In genomic region chr2:58762176-58762781, GRCh38 we compare ENCODE assay signal across 9 cellular contexts.
DNase-seq lines count a peak whose midpoint lies in the region; ATAC-seq, FAIRE-seq and TF ChIP-seq lines count a peak whose summit lies in the region.
"Had no signal": no experiment of that assay in that cellular context is flagged by ENCODE, and none has a peak within 500 bp of the region (broad histone marks: within the 10 kb centered on the region; RNA-seq: fewer than 3 reads in every experiment).

No MANE protein-coding gene starts in this region.

- no peaks in the 10 kb centered on the region for H3K27me3 ChIP-seq in BE2C

- H3K4me3 Mint-ChIP-seq in activated CD4-positive, alpha-beta T cell treated with anti-CD3 and anti-CD28 coated beads, Interleukin-2, amount 10 ng/mL, durations not matched to agents 7 days and 5 days: no peak overlapping the region
- H3K4me3 Mint-ChIP-seq: T-helper 1 cell treated with Interleukin-12 subunit alpha and Interleukin-12 subunit beta and Interleukin-4 antibody, amounts not matched to agents 30 μg/mL and 1 μg/mL, for 36 hours had no signal

- TF ChIP-seq CTCF in BE2C (IDR thresholded peaks at IDR 0.05; ENCODE audit: low read depth, low read length) (peak; percentile 69), retinal pigment epithelial cell (conservative IDR thresholded peaks at IDR 0.05; ENCODE audit: low read depth, low read length) (peak; percentile 76)

- DNase-seq in BE2C: peak; percentile 51
- DNase-seq in GM12892 (ENCODE audit: insufficient read length): no peak
- DNase-seq in NCI-H1694 treated with DMSO at 0.1 percent for 48 hours (lab: John Stamatoyannopoulos, UW): peak; percentile 42
- DNase-seq in activated CD4-positive, alpha-beta T cell treated with anti-CD3 and anti-CD28 coated beads, Interleukin-2, amount 10 ng/mL, durations not matched to agents 7 days and 5 days: peak; percentile 20
- peak; percentile 5 for DNase-seq in glomerular endothelial cell (ENCODE audit: extremely low read depth, low read depth, low spot score)
- peak; percentile 85 for DNase-seq in retinal pigment epithelial cell (ENCODE audit: low read depth)
- no peak for DNase-seq in GF-D8 (lab: John Stamatoyannopoulos, UW)

- H3K4me3 ChIP-seq in BE2C (ENCODE audit: low read depth, low read length): no peak overlapping the region
- H3K4me3 ChIP-seq in retinal pigment epithelial cell (ENCODE audit: low read length): no peak overlapping the region

- no peak for TF ChIP-seq POLR2A in GM12892 (IDR thresholded peaks at IDR 0.05; ENCODE audit: low read depth, low read length)

- CTCF ChIA-PET in activated CD4-positive, alpha-beta T cell treated with anti-CD3 and anti-CD28 coated beads, Interleukin-2, amount 10 ng/mL, durations not matched to agents 7 days and 5 days (lab: Charles Lee): no interaction called here

- no peaks in the 10 kb centered on the region for H3K36me3 ChIP-seq in BE2C

- FAIRE-seq in GM12892 (lab: Jason Lieb, UNC): peak; percentile 88

- POLR2A ChIA-PET in activated CD4-positive, alpha-beta T cell treated with anti-CD3 and anti-CD28 coated beads, Interleukin-2, amount 10 ng/mL, durations not matched to agents 7 days and 5 days (lab: Charles Lee): no interaction called here

- H3K27ac Mint-ChIP-seq in activated CD4-positive, alpha-beta T cell treated with anti-CD3 and anti-CD28 coated beads, Interleukin-2, amount 10 ng/mL, durations not matched to agents 7 days and 5 days: no peak overlapping the region
- H3K27ac Mint-ChIP-seq: T-helper 1 cell treated with Interleukin-12 subunit alpha and Interleukin-12 subunit beta and Interleukin-4 antibody, amounts not matched to agents 30 μg/mL and 1 μg/mL, for 36 hours had no signal

- no peaks in the 10 kb centered on the region for H3K36me3 Mint-ChIP-seq in activated CD4-positive, alpha-beta T cell treated with anti-CD3 and anti-CD28 coated beads, Interleukin-2, amount 10 ng/mL, durations not matched to agents 7 days and 5 days (ENCODE audit: low read depth)

- no peaks in the 10 kb centered on the region for H3K9me3 Mint-ChIP-seq in activated CD4-positive, alpha-beta T cell treated with anti-CD3 and anti-CD28 coated beads, Interleukin-2, amount 10 ng/mL, durations not matched to agents 7 days and 5 days
- H3K9me3 Mint-ChIP-seq: T-helper 1 cell treated with Interleukin-12 subunit alpha and Interleukin-12 subunit beta and Interleukin-4 antibody, amounts not matched to agents 30 μg/mL and 1 μg/mL, for 36 hours had no signal

- ATAC-seq in HG02759 (IDR thresholded peaks at IDR 0.05; ENCODE audit: unreplicated experiment): peak; percentile 90

- no peaks in the 10 kb centered on the region for H3K4me1 ChIP-seq in BE2C

- no peaks in the 10 kb centered on the region for H3K9me3 ChIP-seq in BE2C

- peaks cover 17% of the 10 kb centered on the region for H3K27me3 Mint-ChIP-seq in activated CD4-positive, alpha-beta T cell treated with anti-CD3 and anti-CD28 coated beads, Interleukin-2, amount 10 ng/mL, durations not matched to agents 7 days and 5 days

- H3K4me1 Mint-ChIP-seq in activated CD4-positive, alpha-beta T cell treated with anti-CD3 and anti-CD28 coated beads, Interleukin-2, amount 10 ng/mL, durations not matched to agents 7 days and 5 days: peaks cover 3% of the 10 kb centered on the region

Comparison
In these comparisons a context has a peak if more than half of its experiments do, and no peak if none do; other contexts are left out.
1. DNase-seq: peak in BE2C (single experiment), NCI-H1694 treated with DMSO at 0.1 percent for 48 hours (single experiment), activated CD4-positive, alpha-beta T cell treated with anti-CD3 and anti-CD28 coated beads, Interleukin-2, amount 10 ng/mL, durations not matched to agents 7 days and 5 days (single experiment), glomerular endothelial cell (single experiment) and retinal pigment epithelial cell (single experiment); none in GM12892 (single experiment) and GF-D8 (single experiment).